Comparison of ENCODE assay signal across 22 cellular contexts in the genomic region with DNA sequence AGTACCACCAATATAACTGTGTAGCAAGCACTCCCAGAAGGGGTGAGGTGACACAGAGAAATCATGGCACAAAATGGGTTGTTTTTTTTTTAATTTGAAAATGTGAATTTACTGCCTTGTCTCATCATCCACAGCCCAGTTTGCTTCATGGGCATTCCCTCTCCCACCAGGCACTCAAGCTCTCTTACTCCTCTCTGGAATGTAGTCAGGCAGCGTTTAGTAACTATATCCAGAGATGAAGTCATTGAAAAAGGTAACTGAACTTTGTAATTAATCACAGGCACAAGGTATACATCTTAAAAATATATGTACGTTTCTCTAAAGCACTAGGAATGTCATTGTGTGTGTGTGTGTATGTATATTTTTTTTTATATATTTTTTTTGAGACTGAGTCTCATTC.
DNase-seq lines count a peak whose midpoint lies in the region; ATAC-seq and TF ChIP-seq lines count a peak whose summit lies in the region.
"Had no signal": no experiment of that assay in that cellular context is flagged by ENCODE, and none has a peak within 500 bp of the region (broad histone marks: within the 10 kb centered on the region; RNA-seq: fewer than 3 reads in every experiment).

No MANE protein-coding gene starts in this region.

- H3K4me1 ChIP-seq in PC-3 (ENCODE audit: insufficient read depth, low read length) (peaks cover 65% of the 10 kb centered on the region), neutrophil (ENCODE audit: control insufficient read depth in 1 of 2, insufficient read depth in 1 of 2, low read depth in 1 of 2, low read length in 1 of 2) (peaks cover 35 to 37% of the 10 kb centered on the region in 2 experiments)
- H3K4me1 ChIP-seq: HAP-1 had no signal

- H3K9me3 ChIP-seq in PC-3 (ENCODE audit: low read length) (no peaks in the 10 kb centered on the region), neutrophil (no peaks in the 10 kb centered on the region)
- H3K9me3 ChIP-seq: HAP-1, MG63 had no signal

- intact Hi-C loops in PC-3 (cut with micrococcal nuclease): loop anchor here (5.0 to 10.0 kb wide), 3 partner anchors 218 to 1256 kb away; no protein-coding TSS in a partner anchor
- intact Hi-C loops in activated CD8-positive, alpha-beta T cell treated with anti-CD3 and anti-CD28 coated beads for 36 hours (cut with micrococcal nuclease): no loop called here

- DNase-seq in PC-3: peak; percentile 66
- peak; percentile 60 for DNase-seq in epithelial cell of esophagus (ENCODE audit: low read depth)
- DNase-seq in DMS153 (lab: John Stamatoyannopoulos, UW): no peak
- DNase-seq in stimulated activated CD8-positive, alpha-beta memory T cell treated with anti-CD3 and anti-CD28 coated beads, Interleukin-4, amount 100 ng/mL, for 48 hours: no peak
- DNase-seq in activated CD8-positive, alpha-beta T cell treated with anti-CD3 and anti-CD28 coated beads for 36 hours: no peak
- DNase-seq in activated CD4-positive, alpha-beta T cell treated with anti-CD3 and anti-CD28 coated beads, Interleukin-2, amount 50 U/mL, for 1 hour: no peak
- DNase-seq: C1 segment of cervical spinal cord; CD8-positive, alpha-beta memory T cell; DND-41; KG1; MG63; NCI-H1105 treated with DMSO at 0.1 percent for 48 hours; NCI-H2029; NCI-H446 treated with DMSO at 0.1 percent for 48 hours; NCI-H526; NCI-H82; SHP77 had no signal

- H3K4me1 Mint-ChIP-seq in activated CD8-positive, alpha-beta T cell treated with anti-CD3 and anti-CD28 coated beads for 36 hours (ENCODE audit: low read depth): peaks cover 18% of the 10 kb centered on the region

- BruUV-seq in PC-3 (replicated peaks; lab: Mats Ljungman, UMichigan): no TSS peak

- POLR2A ChIA-PET in PC-3 (lab: Charles Lee; ENCODE audit: unreplicated experiment): no interaction called here
- POLR2A ChIA-PET in activated CD8-positive, alpha-beta T cell treated with anti-CD3 and anti-CD28 coated beads for 36 hours (lab: Charles Lee): no interaction called here

- no peaks in the 10 kb centered on the region for H3K79me2 ChIP-seq in PC-3 (ENCODE audit: low read length)

- H3K9me2 ChIP-seq in PC-3 (replicated peaks; ENCODE audit: low read length): no peaks in the 10 kb centered on the region

- ATAC-seq in PC-3: no peak
- no peak for ATAC-seq in activated CD8-positive, alpha-beta T cell treated with anti-CD3 and anti-CD28 coated beads for 36 hours
- ATAC-seq: GM23338, Panc1 had no signal

- H3K27ac ChIP-seq in PC-3 (ENCODE audit: low read length) (no peak overlapping the region), neutrophil (peak overlapping the region; percentile 86)
- H3K27ac ChIP-seq: RWPE1 had no signal

- H3K27me3 ChIP-seq in PC-3 (ENCODE audit: low read length) (no peaks in the 10 kb centered on the region), neutrophil (no peaks in the 10 kb centered on the region)
- H3K27me3 ChIP-seq: MG63 had no signal

- H3F3A ChIP-seq in PC-3 (ENCODE audit: low read length, unreplicated experiment): peaks cover 18% of the 10 kb centered on the region

- no peak overlapping the region for H3K9ac ChIP-seq in PC-3 (ENCODE audit: low read length)

- CTCF ChIA-PET in PC-3 (lab: Charles Lee): interaction anchor here (2.9 kb wide), 1 partner anchor 77 kb away, joined by 19 read pairs; no protein-coding TSS in a partner anchor
- CTCF ChIA-PET in activated CD8-positive, alpha-beta T cell treated with anti-CD3 and anti-CD28 coated beads for 36 hours (lab: Charles Lee): no interaction called here

- no peaks in the 10 kb centered on the region for H3K36me3 ChIP-seq in PC-3 (ENCODE audit: low read depth, low read length)
- H3K36me3 ChIP-seq in neutrophil: no peaks in the 10 kb centered on the region
- H3K36me3 ChIP-seq: HAP-1, MG63 had no signal

- no peaks in the 10 kb centered on the region for H3K36me3 Mint-ChIP-seq in activated CD8-positive, alpha-beta T cell treated with anti-CD3 and anti-CD28 coated beads for 36 hours (ENCODE audit: low read depth)
- H3K36me3 Mint-ChIP-seq: CD8-positive, alpha-beta memory T cell had no signal

- H4K20me1 ChIP-seq in PC-3 (ENCODE audit: low read length): no peaks in the 10 kb centered on the region

- H3K9me3 Mint-ChIP-seq in activated CD8-positive, alpha-beta T cell treated with anti-CD3 and anti-CD28 coated beads for 36 hours: no peaks in the 10 kb centered on the region
- H3K9me3 Mint-ChIP-seq: GM23338 had no signal

- no peak overlapping the region for H3K4me2 ChIP-seq in PC-3 (ENCODE audit: low read length)
- H3K4me2 ChIP-seq: GM23338 had no signal

- H3K4me3 ChIP-seq in PC-3 (ENCODE audit: low read length) (no peak overlapping the region), epithelial cell of esophagus (ENCODE audit: low read length) (no peak overlapping the region), neutrophil (ENCODE audit: low read depth in 1 of 2, low read length in 1 of 2) (no peak overlapping the region)
- H3K4me3 ChIP-seq: GM23338, HAP-1, MG63 had no signal

- TF ChIP-seq CTCF in PC-3 (conservative IDR thresholded peaks at IDR 0.05; ENCODE audit: low read depth, low read length) (no peak), epithelial cell of esophagus (IDR thresholded peaks at IDR 0.05; ENCODE audit: insufficient read depth, low read depth, low read length, missing control alignments) (no peak), neutrophil (IDR thresholded peaks at IDR 0.05) (no peak)
- no peak for TF ChIP-seq CTCF in activated CD8-positive, alpha-beta T cell treated with anti-CD3 and anti-CD28 coated beads for 36 hours (IDR thresholded peaks at IDR 0.05)

- H3K27me3 Mint-ChIP-seq in activated CD8-positive, alpha-beta T cell treated with anti-CD3 and anti-CD28 coated beads for 36 hours: peaks cover 1% of the 10 kb centered on the region
- H3K27me3 Mint-ChIP-seq: CD8-positive, alpha-beta memory T cell had no signal

- H3K27ac Mint-ChIP-seq in activated CD8-positive, alpha-beta T cell treated with anti-CD3 and anti-CD28 coated beads for 36 hours: no peak overlapping the region
- H3K27ac Mint-ChIP-seq: CD8-positive, alpha-beta memory T cell; GM23338 had no signal

- H3K4me3 Mint-ChIP-seq in activated CD8-positive, alpha-beta T cell treated with anti-CD3 and anti-CD28 coated beads for 36 hours: no peak overlapping the region
- H3K4me3 Mint-ChIP-seq: CD8-positive, alpha-beta memory T cell; GM23338 had no signal

- no peak overlapping the region for H2AFZ ChIP-seq in PC-3 (ENCODE audit: low read length)
- H2AFZ ChIP-seq: GM23338 had no signal

Comparison
In these comparisons a context has a peak if more than half of its experiments do, and no peak if none do; other contexts are left out.
1. DNase-seq: peak in PC-3 (single experiment) and epithelial cell of esophagus (single experiment); none in DMS153 (single experiment), stimulated activated CD8-positive, alpha-beta memory T cell treated with anti-CD3 and anti-CD28 coated beads, Interleukin-4, amount 100 ng/mL, for 48 hours (single experiment), activated CD8-positive, alpha-beta T cell treated with anti-CD3 and anti-CD28 coated beads for 36 hours (single experiment) and activated CD4-positive, alpha-beta T cell treated with anti-CD3 and anti-CD28 coated beads, Interleukin-2, amount 50 U/mL, for 1 hour (single experiment).